In genomic region chr1:153609585-153609907, GRCh38 we compare ENCODE assay signal across 10 cellular contexts. TPM values are rescaled to one million over a fixed set of nuclear protein-coding genes. Genes with fewer than 3 reads are reported as not detected.
A peak's percentile ranks its signal among the peaks of the same experiment; 100 is the strongest.
DNase-seq lines count a peak whose midpoint lies in the region; ATAC-seq and TF ChIP-seq lines count a peak whose summit lies in the region.
"Had no signal": no experiment of that assay in that cellular context is flagged by ENCODE, and none has a peak within 500 bp of the region (broad histone marks: within the 10 kb centered on the region; RNA-seq: fewer than 3 reads in every experiment).

No MANE protein-coding gene starts in this region.

- ATAC-seq in HG03135 (IDR thresholded peaks at IDR 0.05; ENCODE audit: unreplicated experiment) (no peak), HG03460 (IDR thresholded peaks at IDR 0.05; ENCODE audit: unreplicated experiment) (no peak)

- H3K36me3 ChIP-seq in adipocyte (ENCODE audit: control insufficient read depth, insufficient read depth, low read length, severe bottlenecking) (peaks cover 30% of the 10 kb centered on the region), prostate gland (peaks cover 0 to 7% of the 10 kb centered on the region in 2 donors), MM.1S (replicated peaks; ENCODE audit: insufficient read depth, low read length) (no peaks in the 10 kb centered on the region)

- H2AFZ ChIP-seq in MM.1S (ENCODE audit: low read length), result no peak overlapping the region

- intact Hi-C loops in prostate gland (cut with DNase I), result no loop called here

- 38% methylated on average over 6 of the region's 6 CpGs for WGBS in prostate gland

- H3K27ac ChIP-seq in prostate gland (peak overlapping the region; percentile 75 to 77), MM.1S (ENCODE audit: low read length) (no peak overlapping the region)

- no peaks in the 10 kb centered on the region for H3K9me3 ChIP-seq in adipocyte (ENCODE audit: control insufficient read depth, low read length)
- H3K9me3 ChIP-seq in prostate gland, result no peaks in the 10 kb centered on the region
- no peaks in the 10 kb centered on the region for H3K9me3 ChIP-seq in MM.1S (replicated peaks; ENCODE audit: insufficient read depth, low read length)

- no peak for TF ChIP-seq CTCF in AG09309 (IDR thresholded peaks at IDR 0.05; ENCODE audit: control insufficient read depth, insufficient read depth, low read depth, low read length, missing control alignments)
- TF ChIP-seq CTCF in foreskin fibroblast (IDR thresholded peaks at IDR 0.05; ENCODE audit: low read depth, low read length), result no peak
- no peak for TF ChIP-seq CTCF in prostate gland (IDR thresholded peaks at IDR 0.05)
- no peak for TF ChIP-seq CTCF in MM.1S (IDR thresholded peaks at IDR 0.05; ENCODE audit: low read length)

- no peaks in the 10 kb centered on the region for H3K27me3 ChIP-seq in adipocyte (replicated peaks; ENCODE audit: control insufficient read depth, insufficient read depth, low read length)
- H3K27me3 ChIP-seq in prostate gland (replicated peaks; ENCODE audit: insufficient read depth), result no peaks in the 10 kb centered on the region
- no peaks in the 10 kb centered on the region for H3K27me3 ChIP-seq in MM.1S (replicated peaks; ENCODE audit: insufficient read depth, low read length)

- H3F3A ChIP-seq in MM.1S (ENCODE audit: insufficient read depth, low read length), result no peaks in the 10 kb centered on the region

- DNase-seq in AG09309 (ENCODE audit: low read depth) (no peak), adipocyte (ENCODE audit: low read depth) (no peak), foreskin fibroblast (no peak), prostate gland (ENCODE audit: low spot score) (no peak), GM03348 (ENCODE audit: low spot score) (no peak), MM.1S (no peak)
- DNase-seq: CD4-positive, CD25-positive, alpha-beta regulatory T cell; NCI-H1694 had no signal

- H3K9me2 ChIP-seq in MM.1S (replicated peaks; ENCODE audit: insufficient read depth, low read length), result no peaks in the 10 kb centered on the region

- peak overlapping the region; percentile 74 for H3K9ac ChIP-seq in adipocyte (ENCODE audit: low read length)
- H3K9ac ChIP-seq in MM.1S (ENCODE audit: low read length), result no peak overlapping the region

- H3K79me2 ChIP-seq in MM.1S (ENCODE audit: low read length), result no peaks in the 10 kb centered on the region

- no peak overlapping the region for H3K4me2 ChIP-seq in MM.1S (ENCODE audit: low read depth, low read length)

- no peaks in the 10 kb centered on the region for H4K20me1 ChIP-seq in MM.1S (ENCODE audit: insufficient read depth, low read length)

- H3K4me1 ChIP-seq in adipocyte (ENCODE audit: control insufficient read depth, insufficient read depth, low read length) (peaks cover 43% of the 10 kb centered on the region), prostate gland (replicated peaks) (peaks cover 4% of the 10 kb centered on the region), MM.1S (ENCODE audit: low read length) (no peaks in the 10 kb centered on the region)

- peak overlapping the region; percentile 3 for H3K4me3 ChIP-seq in AG09309 (ENCODE audit: control insufficient read depth, low read depth, low read length)
- H3K4me3 ChIP-seq in adipocyte (ENCODE audit: low read length), result peak overlapping the region; percentile 73
- peak overlapping the region; percentile 16 to 22 for H3K4me3 ChIP-seq in foreskin fibroblast (ENCODE audit: low read depth in 1 of 2, low read length in 2 of 2)
- no peak overlapping the region for H3K4me3 ChIP-seq in prostate gland
- H3K4me3 ChIP-seq in MM.1S (ENCODE audit: low read length), result no peak overlapping the region

- TF ChIP-seq POLR2A in prostate gland (IDR thresholded peaks at IDR 0.05), result no peak

RNA-seq across cellular contexts. Expression of gene S100A16, which starts 3.4 kb away (rescaled TPM):
- total RNA-seq in prostate gland, result 100 to 1,000 TPM in 1 of 2 donors, 10 to 100 TPM in 1; 78.4 to 165 TPM
- total RNA-seq: CD4-positive, CD25-positive, alpha-beta regulatory T cell had no signal

RNA-seq across cellular contexts. Expression of gene S100A14, which starts 6.6 kb away (rescaled TPM):
- 10 to 100 TPM; 13.5 to 25.0 TPM for total RNA-seq in prostate gland
- total RNA-seq: CD4-positive, CD25-positive, alpha-beta regulatory T cell had no signal

RNA-seq across cellular contexts. Expression of gene S100A13, which starts 17.8 kb away (rescaled TPM):
- total RNA-seq in prostate gland, result 10 to 100 TPM; 53.3 to 96.5 TPM

RNA-seq across cellular contexts. Expression of gene S100A1, which starts 18.7 kb away (rescaled TPM):
- total RNA-seq in prostate gland, result 10 to 100 TPM in 1 of 2 donors, 1 to 10 TPM in 1; 9.1 to 10.7 TPM
- total RNA-seq: CD4-positive, CD25-positive, alpha-beta regulatory T cell had no signal

RNA-seq across cellular contexts. Expression of gene CHTOP, which starts 24.3 kb away (rescaled TPM):
- total RNA-seq in prostate gland, result 10 to 100 TPM; 60.6 to 74.4 TPM

Comparison
In these comparisons a context has a peak if more than half of its experiments do, and no peak if none do; other contexts are left out.
1. H3K4me3 ChIP-seq: peak in AG09309 (single experiment), adipocyte (single experiment) and foreskin fibroblast (2 of 2); none in prostate gland (0 of 2) and MM.1S (single experiment).